13 cellular contexts compared by ENCODE assay signal in genomic region chr7:33923440-33924229, GRCh38. TPM values are rescaled to one million over a fixed set of nuclear protein-coding genes. Genes with fewer than 3 reads are reported as not detected.
"Had no signal": no experiment of that assay in that cellular context is flagged by ENCODE, and none has a peak within 500 bp of the region (broad histone marks: within the 10 kb centered on the region; RNA-seq: fewer than 3 reads in every experiment).

No MANE protein-coding gene starts in this region.

- H3K9me3 ChIP-seq: heart right ventricle, pancreas, thyroid gland had no signal

- H3K4me3 Mint-ChIP-seq: activated naive CD4-positive, alpha-beta T cell treated with anti-CD3 and anti-CD28 coated beads, Interleukin-2, amount 50 U/mL, for 24 hours; brain; mesothelial cell of epicardium; T-helper 17 cell had no signal

- H3K4me1 ChIP-seq: pancreas, thyroid gland had no signal

- H3K9me3 Mint-ChIP-seq: activated naive CD4-positive, alpha-beta T cell treated with anti-CD3 and anti-CD28 coated beads, Interleukin-2, amount 50 U/mL, for 24 hours; activated T-helper 2 cell treated with anti-CD3 and anti-CD28 coated beads, Interferon-gamma antibody, Interleukin-2, Interleukin-4, amounts not matched to agents 10 μg/mL and 5 μg/mL and 100 μg/mL, durations not matched to agents 14 hours and 24 hours and 36 hours; brain; mesothelial cell of epicardium had no signal

- H3K36me3 ChIP-seq: heart right ventricle, pancreas, thyroid gland had no signal

- DNase-seq: activated CD4-positive, alpha-beta T cell treated with anti-CD3 and anti-CD28 coated beads, Interleukin-2, amount 50 U/mL, for 1 hour; amygdala; heart right ventricle; kidney; pancreas; stimulated activated CD4-positive, alpha-beta T cell treated with anti-CD3 and anti-CD28 coated beads, Interleukin-4, amount 100 ng/mL, for 4 hours; T-helper 17 cell had no signal

- H3K4me3 ChIP-seq: heart right ventricle, pancreas, skin epidermis, thyroid gland had no signal

- H3K27ac ChIP-seq: pancreas, skin epidermis, thyroid gland had no signal

- H3K27ac Mint-ChIP-seq: activated naive CD4-positive, alpha-beta T cell treated with anti-CD3 and anti-CD28 coated beads, Interleukin-2, amount 50 U/mL, for 24 hours; activated T-helper 2 cell treated with anti-CD3 and anti-CD28 coated beads, Interferon-gamma antibody, Interleukin-2, Interleukin-4, amounts not matched to agents 10 μg/mL and 5 μg/mL and 100 μg/mL, durations not matched to agents 14 hours and 24 hours and 36 hours; brain; mesothelial cell of epicardium; T-helper 17 cell had no signal

- H3K27me3 ChIP-seq: pancreas, thyroid gland had no signal

- H3K36me3 Mint-ChIP-seq: activated naive CD4-positive, alpha-beta T cell treated with anti-CD3 and anti-CD28 coated beads, Interleukin-2, amount 50 U/mL, for 24 hours; brain; mesothelial cell of epicardium had no signal

- H3K4me1 Mint-ChIP-seq: activated naive CD4-positive, alpha-beta T cell treated with anti-CD3 and anti-CD28 coated beads, Interleukin-2, amount 50 U/mL, for 24 hours; brain; mesothelial cell of epicardium; T-helper 17 cell had no signal

RNA-seq across cellular contexts. Expression of gene BMPER, which starts 18.3 kb away (rescaled TPM):
- total RNA-seq: activated T-helper 2 cell treated with anti-CD3 and anti-CD28 coated beads, Interferon-gamma antibody, Interleukin-2, Interleukin-4, amounts not matched to agents 10 μg/mL and 5 μg/mL and 100 μg/mL, durations not matched to agents 14 hours and 24 hours and 36 hours had no signal
